2 cellular contexts compared by ENCODE assay signal in genomic region chr15:65075607-65076006, GRCh38.
TF ChIP-seq lines count a peak whose summit lies in the region.

No MANE protein-coding gene starts in this region.

TF ChIP-seq in WTC11, 78 proteins besides CTCF, POLR2A, EP300 and RAD21:
- peak; percentile 33 for TF ChIP-seq NFYB (CRISPR knock-in tag; conservative IDR thresholded peaks at IDR 0.05; ENCODE audit: low read depth)

TF ChIP-seq in HepG2, 621 proteins besides CTCF, POLR2A, EP300 and RAD21:
- TF ChIP-seq ZMYM4 (CRISPR knock-in tag; IDR thresholded peaks at IDR 0.05) (0 out of 2 replicates have a peak, but pooled peaks have one; percentile 26), NFYC (CRISPR knock-in tag; IDR thresholded peaks at IDR 0.05) (peak; percentile 65), NFYB (CRISPR knock-in tag; IDR thresholded peaks at IDR 0.05) (peak; percentile 74), HMGXB3 (CRISPR knock-in tag; IDR thresholded peaks at IDR 0.05; ENCODE audit: borderline replicate concordance) (peak; percentile 40; the same call in 1 of the 2 replicates)
